15 cellular contexts compared by ENCODE assay signal in genomic region chr1:59640851-59641250, GRCh38.
DNase-seq lines count a peak whose midpoint lies in the region; ATAC-seq and TF ChIP-seq lines count a peak whose summit lies in the region.
"Had no signal": no experiment of that assay in that cellular context is flagged by ENCODE, and none has a peak within 500 bp of the region (broad histone marks: within the 10 kb centered on the region; RNA-seq: fewer than 3 reads in every experiment).

No MANE protein-coding gene starts in this region.

- H3K36me3 Mint-ChIP-seq in mesothelial cell of epicardium: peaks cover 4% of the 10 kb centered on the region
- H3K36me3 Mint-ChIP-seq: CD4-positive, CD25-positive, alpha-beta regulatory T cell had no signal

- no peak overlapping the region for H2AFZ ChIP-seq in smooth muscle cell (ENCODE audit: low read depth)
- H2AFZ ChIP-seq: GM23338 had no signal

- peak overlapping the region; percentile 78 for H3K27ac Mint-ChIP-seq in mesothelial cell of epicardium
- H3K27ac Mint-ChIP-seq: CD4-positive, CD25-positive, alpha-beta regulatory T cell; GM23338 had no signal

- TF ChIP-seq POLR2A in heart left ventricle (IDR thresholded peaks at IDR 0.05): no peak

- intact Hi-C loops in Right ventricle myocardium superior (cut with DNase I): no loop called here
- intact Hi-C loops in cardiac septum (cut with DNase I): no loop called here
- intact Hi-C loops in heart left ventricle (cut with DNase I): no loop called here

- peak overlapping the region; percentile 32 for H3K4me2 ChIP-seq in smooth muscle cell
- H3K4me2 ChIP-seq: BLaER1 treated with 17β-estradiol and CSF1 and Interleukin-3, amounts not matched to agents 10 nM and 100 nM; GM23338 had no signal

- H3F3A ChIP-seq in smooth muscle cell (ENCODE audit: low read depth): peaks cover 10% of the 10 kb centered on the region

- no peaks in the 10 kb centered on the region for H3K27me3 ChIP-seq in heart left ventricle
- H3K27me3 ChIP-seq in smooth muscle cell (ENCODE audit: low read depth): no peaks in the 10 kb centered on the region
- H3K27me3 ChIP-seq: BLaER1 treated with 17β-estradiol and CSF1 and Interleukin-3, amounts not matched to agents 10 nM and 100 nM had no signal

- no peak overlapping the region for H3K27ac ChIP-seq in heart left ventricle
- H3K27ac ChIP-seq in smooth muscle cell (ENCODE audit: low read depth): peak overlapping the region; percentile 1
- H3K27ac ChIP-seq: BLaER1 treated with 17β-estradiol and CSF1 and Interleukin-3, amounts not matched to agents 10 nM and 100 nM had no signal

- ATAC-seq in Right ventricle myocardium superior (ENCODE audit: poor library complexity): peak; percentile 71
- ATAC-seq in heart left ventricle: peak in 3 of 4 donors; percentile 58 to 86 (median 60)
- no peak for ATAC-seq in HG02759 (IDR thresholded peaks at IDR 0.05; ENCODE audit: unreplicated experiment)
- no peak for ATAC-seq in GM19452 (IDR thresholded peaks at IDR 0.05; ENCODE audit: unreplicated experiment)
- ATAC-seq: GM23338 had no signal

- DNase-seq in Right ventricle myocardium superior (peak; percentile 61), cardiac septum (ENCODE audit: low spot score) (no peak), heart left ventricle (peak in 4 of 5 donors; percentile 20 to 56 (median 52)), mesothelial cell of epicardium (ENCODE audit: low spot score in 2 of 2, unreplicated experiment in 2 of 2) (no peak), smooth muscle cell (lab: John Stamatoyannopoulos, UW; ENCODE audit: unreplicated experiment) (no peak), NCI-H1694 treated with DMSO at 0.1 percent for 48 hours (lab: John Stamatoyannopoulos, UW) (no peak)
- DNase-seq: 8988T; ACHN; CD4-positive, CD25-positive, alpha-beta regulatory T cell; DMS53; H7 had no signal

- TF ChIP-seq CTCF in heart left ventricle (IDR thresholded peaks at IDR 0.05) (no peak), mesothelial cell of epicardium (IDR thresholded peaks at IDR 0.05; ENCODE audit: unreplicated experiment) (no peak), smooth muscle cell (IDR thresholded peaks at IDR 0.05; ENCODE audit: borderline replicate concordance, insufficient read depth, poor library complexity, severe bottlenecking) (no peak)

- 69 to 80% (median 76%) methylated on average over 2 of the region's 2 CpGs for WGBS in heart left ventricle, 4 donors
- 18% methylated on average over 2 of the region's 2 CpGs for WGBS in smooth muscle cell (ENCODE audit: low lambda C conversion rate)

- H3K79me2 ChIP-seq in smooth muscle cell (ENCODE audit: low read depth): no peaks in the 10 kb centered on the region

- peaks cover 65% of the 10 kb centered on the region for H3K4me1 Mint-ChIP-seq in mesothelial cell of epicardium
- H3K4me1 Mint-ChIP-seq: CD4-positive, CD25-positive, alpha-beta regulatory T cell had no signal

- no peak overlapping the region for H3K4me3 ChIP-seq in heart left ventricle
- H3K4me3 ChIP-seq in smooth muscle cell: no peak overlapping the region
- H3K4me3 ChIP-seq: BLaER1 treated with 17β-estradiol and CSF1 and Interleukin-3, amounts not matched to agents 10 nM and 100 nM; GM23338 had no signal

- peaks cover 0 to 10% (median 0%) of the 10 kb centered on the region in 12 donors for H3K4me1 ChIP-seq in heart left ventricle
- H3K4me1 ChIP-seq in smooth muscle cell (ENCODE audit: low read depth): no peaks in the 10 kb centered on the region

- H3K9me3 Mint-ChIP-seq in mesothelial cell of epicardium: peaks cover 7% of the 10 kb centered on the region
- H3K9me3 Mint-ChIP-seq: CD4-positive, CD25-positive, alpha-beta regulatory T cell; GM23338 had no signal

- no peaks in the 10 kb centered on the region for H3K27me3 Mint-ChIP-seq in mesothelial cell of epicardium (ENCODE audit: low read depth)
- H3K27me3 Mint-ChIP-seq: CD4-positive, CD25-positive, alpha-beta regulatory T cell had no signal

- H4K20me1 ChIP-seq in smooth muscle cell (ENCODE audit: low read depth): no peaks in the 10 kb centered on the region
- H4K20me1 ChIP-seq: BLaER1 treated with 17β-estradiol and CSF1 and Interleukin-3, amounts not matched to agents 10 nM and 100 nM had no signal

- H3K36me3 ChIP-seq in heart left ventricle (no peaks in the 10 kb centered on the region), smooth muscle cell (ENCODE audit: low read depth) (no peaks in the 10 kb centered on the region)

- no peak overlapping the region for H3K4me3 Mint-ChIP-seq in mesothelial cell of epicardium
- H3K4me3 Mint-ChIP-seq: CD4-positive, CD25-positive, alpha-beta regulatory T cell; GM23338 had no signal

- H3K9ac ChIP-seq in smooth muscle cell (ENCODE audit: low read depth): no peak overlapping the region
- H3K9ac ChIP-seq: BLaER1 treated with 17β-estradiol and CSF1 and Interleukin-3, amounts not matched to agents 10 nM and 100 nM had no signal

- H3K9me3 ChIP-seq in heart left ventricle (no peaks in the 10 kb centered on the region), smooth muscle cell (replicated peaks; ENCODE audit: low read depth) (no peaks in the 10 kb centered on the region)

Comparison
In these comparisons a context has a peak if more than half of its experiments do, and no peak if none do; other contexts are left out.
1. DNase-seq: peak in Right ventricle myocardium superior (single experiment) and heart left ventricle (4 of 5); none in cardiac septum (single experiment), mesothelial cell of epicardium (0 of 2), smooth muscle cell (single experiment) and NCI-H1694 treated with DMSO at 0.1 percent for 48 hours (single experiment).
2. ATAC-seq: peak in Right ventricle myocardium superior (single experiment) and heart left ventricle (3 of 4); none in HG02759 (single experiment) and GM19452 (single experiment).